ENCODE assay signal across 9 cellular contexts in the genomic region with DNA sequence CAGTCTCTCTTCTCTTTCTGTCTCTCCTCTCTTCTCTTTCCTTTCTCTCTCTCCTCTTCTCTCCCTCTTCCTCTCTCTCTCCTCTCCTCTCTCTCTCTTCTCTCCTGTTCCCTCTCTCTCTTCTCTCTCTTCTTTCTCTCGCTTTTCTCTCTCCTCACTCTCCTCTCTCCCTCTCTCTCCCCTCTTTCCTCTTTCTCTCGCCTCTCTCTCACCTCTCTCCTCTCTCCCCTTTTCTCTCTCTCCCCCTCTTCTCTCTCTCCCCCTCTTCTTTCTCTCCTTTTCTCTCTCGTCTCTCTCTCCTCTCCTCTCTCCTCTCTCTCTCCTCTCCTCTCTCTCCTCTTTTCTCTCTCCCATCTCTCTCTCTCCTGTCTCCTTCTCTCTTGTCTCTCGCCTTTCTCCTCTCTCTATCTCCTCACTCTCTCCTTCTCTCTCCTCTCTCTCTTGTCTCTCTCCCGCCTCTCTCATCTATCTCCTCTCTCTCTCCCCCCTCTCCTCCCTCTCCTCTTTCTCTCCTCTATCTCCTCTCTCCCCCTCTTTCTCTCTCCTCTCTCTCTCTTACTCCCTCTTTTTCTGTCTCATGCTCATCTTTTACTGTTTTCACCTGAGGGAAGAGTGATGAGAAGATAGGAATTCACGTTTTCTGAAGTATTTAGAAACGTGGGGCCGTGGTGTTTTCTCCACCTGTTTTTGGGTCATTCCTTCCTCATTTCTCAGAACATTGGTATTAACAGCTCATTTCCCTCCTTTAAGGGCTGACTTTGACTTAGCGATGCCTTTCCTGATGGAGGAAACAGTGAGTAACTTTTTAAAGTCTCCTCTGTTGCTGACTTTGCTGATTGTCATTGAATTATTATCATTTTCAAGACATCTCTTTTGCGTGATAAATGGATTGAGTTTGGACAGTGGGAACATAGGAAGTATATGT.
DNase-seq lines count a peak whose midpoint lies in the region; ATAC-seq, FAIRE-seq and TF ChIP-seq lines count a peak whose summit lies in the region.
"Had no signal": no experiment of that assay in that cellular context is flagged by ENCODE, and none has a peak within 500 bp of the region (broad histone marks: within the 10 kb centered on the region; RNA-seq: fewer than 3 reads in every experiment).

No MANE protein-coding gene starts in this region.

- TF ChIP-seq CTCF in heart left ventricle (IDR thresholded peaks at IDR 0.05) (no peak), astrocyte (IDR thresholded peaks at IDR 0.05; ENCODE audit: insufficient read depth, low read depth, low read length) (no peak), right lobe of liver (IDR thresholded peaks at IDR 0.05) (no peak), upper lobe of right lung (IDR thresholded peaks at IDR 0.05) (no peak)

- peaks cover 8% of the 10 kb centered on the region for H3K36me3 Mint-ChIP-seq in astrocyte (ENCODE audit: low read depth, unreplicated experiment)

- TF ChIP-seq POLR2A in heart left ventricle (IDR thresholded peaks at IDR 0.05) (no peak), right lobe of liver (IDR thresholded peaks at IDR 0.05) (no peak)

- peak overlapping the region; percentile 7 for H2AFZ ChIP-seq in astrocyte (ENCODE audit: low read depth, low read length)

- H3K27me3 Mint-ChIP-seq in astrocyte (ENCODE audit: low read depth, unreplicated experiment) = no peaks in the 10 kb centered on the region

- peaks cover 18% of the 10 kb centered on the region for H3K79me2 ChIP-seq in astrocyte (ENCODE audit: insufficient read depth, low read length)

- peak overlapping the region in 4 of 12 donors; percentile 75 to 87 (median 82) for H3K27ac ChIP-seq in heart left ventricle
- H3K27ac ChIP-seq in astrocyte (ENCODE audit: low read depth, low read length) = no peak overlapping the region
- H3K27ac ChIP-seq in right lobe of liver = no peak overlapping the region
- H3K27ac ChIP-seq in upper lobe of right lung = peak overlapping the region; percentile 82

- peak overlapping the region; percentile 27 for H3K27ac Mint-ChIP-seq in astrocyte (ENCODE audit: unreplicated experiment)

- peak overlapping the region; percentile 31 for H3K9ac ChIP-seq in astrocyte (ENCODE audit: low read length)

- WGBS in heart left ventricle, 4 donors = 50 to 57% (median 51%) methylated on average over 10 of the region's 10 CpGs
- WGBS in right lobe of liver (ENCODE audit: insufficient coverage, low coverage, low lambda C conversion rate, missing lambda C conversion rate) = 37% methylated on average over 10 of the region's 10 CpGs

- DNase-seq in heart left ventricle (peak in 1 of 5 donors; percentile 6), cardiac septum (ENCODE audit: low spot score) (no peak), astrocyte (ENCODE audit: low read depth) (no peak), right lobe of liver (no peak), upper lobe of right lung (no peak), NCI-H1092 (lab: John Stamatoyannopoulos, UW) (no peak)

- peak overlapping the region; percentile 89 for H3K4me3 Mint-ChIP-seq in astrocyte (ENCODE audit: unreplicated experiment)

- peaks cover 10% of the 10 kb centered on the region for H3K4me1 Mint-ChIP-seq in astrocyte (ENCODE audit: low read depth, unreplicated experiment)

- H4K20me1 ChIP-seq in astrocyte (ENCODE audit: insufficient read depth, low read length) = peaks cover 9% of the 10 kb centered on the region

- H3K4me2 ChIP-seq in astrocyte (ENCODE audit: low read length) = peak overlapping the region; percentile 92

- peaks cover 4% of the 10 kb centered on the region for H3K9me3 Mint-ChIP-seq in astrocyte (ENCODE audit: unreplicated experiment)

- H3K36me3 ChIP-seq in heart left ventricle (peaks cover 0 to 11% (median 0%) of the 10 kb centered on the region in 9 donors), astrocyte (ENCODE audit: insufficient read depth, low read length) (no peaks in the 10 kb centered on the region), right lobe of liver (no peaks in the 10 kb centered on the region), upper lobe of right lung (peaks cover 3% of the 10 kb centered on the region)

- H3K4me3 ChIP-seq in heart left ventricle (peak overlapping the region in 10 of 12 donors; percentile 65 to 93 (median 80)), astrocyte (ENCODE audit: insufficient read depth, low read depth, low read length) (peak overlapping the region; percentile 77), right lobe of liver (peak overlapping the region; percentile 76 to 88 (median 83)), upper lobe of right lung (peak overlapping the region; percentile 90)

- no peaks in the 10 kb centered on the region for H3K27me3 ChIP-seq in heart left ventricle
- no peaks in the 10 kb centered on the region for H3K27me3 ChIP-seq in astrocyte (ENCODE audit: insufficient read depth, low read length)
- H3K27me3 ChIP-seq in right lobe of liver = no peaks in the 10 kb centered on the region
- H3K27me3 ChIP-seq in upper lobe of right lung = no peaks in the 10 kb centered on the region

- peaks cover 0 to 3% (median 0%) of the 10 kb centered on the region in 12 donors for H3K9me3 ChIP-seq in heart left ventricle
- no peaks in the 10 kb centered on the region for H3K9me3 ChIP-seq in astrocyte (ENCODE audit: insufficient read depth, low read depth, low read length)
- no peaks in the 10 kb centered on the region for H3K9me3 ChIP-seq in right lobe of liver
- no peaks in the 10 kb centered on the region for H3K9me3 ChIP-seq in upper lobe of right lung

- H3K4me1 ChIP-seq in heart left ventricle = peaks cover 0 to 34% (median 6%) of the 10 kb centered on the region in 12 donors
- peaks cover 13% of the 10 kb centered on the region for H3K4me1 ChIP-seq in astrocyte (ENCODE audit: insufficient read depth, low read length)
- H3K4me1 ChIP-seq in right lobe of liver = peaks cover 0 to 10% (median 0%) of the 10 kb centered on the region in 4 donors
- peaks cover 22% of the 10 kb centered on the region for H3K4me1 ChIP-seq in upper lobe of right lung

- FAIRE-seq in astrocyte (lab: Jason Lieb, UNC) = no peak
- FAIRE-seq: urothelium cell line had no signal

- ATAC-seq in heart left ventricle = no peak
- ATAC-seq in right lobe of liver = no peak
- no peak for ATAC-seq in upper lobe of right lung
- no peak for ATAC-seq in HG02938 (IDR thresholded peaks at IDR 0.05; ENCODE audit: unreplicated experiment)
- no peak for ATAC-seq in HG03521 (IDR thresholded peaks at IDR 0.05; ENCODE audit: unreplicated experiment)

- intact Hi-C loops in heart left ventricle (cut with DNase I) = loop anchor here in 3 of 10 donors (10.0 kb wide), 3 partner anchors 94 to 1156 kb away; partner anchors contain the start of gene ASMTL (in 2 of the 3)
- intact Hi-C loops in cardiac septum (cut with DNase I) = loop anchor here (10.0 kb wide), 1 partner anchor 1156 kb away; the partner anchor contains the start of gene ASMTL
- intact Hi-C loops in right lobe of liver (cut with DNase I) = no loop called here
- intact Hi-C loops in upper lobe of right lung (cut with DNase I) = no loop called here
